ENCODE assay signal across 9 cellular contexts in genomic region chr16:68737730-68738590, GRCh38. TPM values are rescaled to one million over a fixed set of nuclear protein-coding genes. Genes with fewer than 3 reads are reported as not detected.
DNase-seq lines count a peak whose midpoint lies in the region; ATAC-seq, FAIRE-seq and TF ChIP-seq lines count a peak whose summit lies in the region.
"Had no signal": no experiment of that assay in that cellular context is flagged by ENCODE, and none has a peak within 500 bp of the region (broad histone marks: within the 10 kb centered on the region; RNA-seq: fewer than 3 reads in every experiment).

No MANE protein-coding gene starts in this region.

- H3K4me3 ChIP-seq in K562 (no peak overlapping the region), liver (ENCODE audit: low read depth in 1 of 3, low read length in 3 of 3) (peak overlapping the region; percentile 53 to 77 (median 66)), OCI-LY7 (ENCODE audit: low read depth, low read length, poor library complexity, severe bottlenecking) (no peak overlapping the region)

- H3K9ac ChIP-seq in K562 (ENCODE audit: insufficient read depth in 1 of 2, low read depth in 2 of 2, low read length in 2 of 2), result peak overlapping the region in 1 of 2 experiments; percentile 16; a peak in 1 of 4 replicates
- H3K9ac ChIP-seq in liver (ENCODE audit: low read depth in 1 of 2, low read length in 2 of 2), result peak overlapping the region; percentile 59 to 86

- POLR2A ChIA-PET in K562 (lab: Yijun Ruan, JAX) (no interaction called here), OCI-LY7 (lab: Charles Lee) (no interaction called here)

- intact Hi-C loops in Right ventricle myocardium superior (cut with DNase I), result no loop called here
- intact Hi-C loops in left ventricle myocardium superior (cut with micrococcal nuclease), result no loop called here
- intact Hi-C loops in K562 (cut with micrococcal nuclease), result no loop called here
- intact Hi-C loops in OCI-LY7 (cut with micrococcal nuclease; ENCODE audit: unreplicated experiment), result no loop called here

- H3K36me3 ChIP-seq in K562 (ENCODE audit: control insufficient read depth, insufficient read depth, low read length) (no peaks in the 10 kb centered on the region), liver (ENCODE audit: control insufficient read depth in 4 of 4, insufficient read depth in 3 of 4, low read depth in 1 of 4, low read length in 3 of 4) (no peaks in the 10 kb centered on the region), OCI-LY7 (ENCODE audit: insufficient read depth, low read length) (no peaks in the 10 kb centered on the region)

- H3K4me3 Mint-ChIP-seq in type B pancreatic cell, result peak overlapping the region; percentile 97

- H3K27ac Mint-ChIP-seq in type B pancreatic cell, result peak overlapping the region; percentile 97

- no peak for TF ChIP-seq CTCF in K562 (IDR thresholded peaks at IDR 0.05 in 2 of 3, conservative IDR thresholded peaks at IDR 0.05 in 1 of 3; ENCODE audit: insufficient read depth in 2 of 3, low read depth in 1 of 3, low read length in 3 of 3)
- TF ChIP-seq CTCF in liver (IDR thresholded peaks at IDR 0.05; ENCODE audit: low read depth, low read length, missing input control), result no peak
- TF ChIP-seq CTCF in type B pancreatic cell (conservative IDR thresholded peaks at IDR 0.05), result no peak
- no peak for TF ChIP-seq CTCF in OCI-LY7 (conservative IDR thresholded peaks at IDR 0.05; ENCODE audit: low read length)

- H3K4me1 ChIP-seq in K562 (replicated peaks in 1 of 2; ENCODE audit: control insufficient read depth in 2 of 2, insufficient read depth in 2 of 2, low read length in 2 of 2), result peaks cover 33 to 37% of the 10 kb centered on the region in 2 experiments
- H3K4me1 ChIP-seq in liver (ENCODE audit: control insufficient read depth in 4 of 4, insufficient read depth in 4 of 4, low read length in 3 of 4), result peaks cover 17 to 38% (median 28%) of the 10 kb centered on the region in 4 donors
- H3K4me1 ChIP-seq in OCI-LY7 (ENCODE audit: insufficient read depth, low read length, poor library complexity, severe bottlenecking), result peaks cover 34% of the 10 kb centered on the region

- H3K9me3 ChIP-seq in K562 (replicated peaks; ENCODE audit: control insufficient read depth, insufficient read depth, low read depth, low read length) (no peaks in the 10 kb centered on the region), liver (ENCODE audit: control insufficient read depth in 4 of 4, low read length in 3 of 4) (no peaks in the 10 kb centered on the region), OCI-LY7 (ENCODE audit: low read length) (no peaks in the 10 kb centered on the region)

- BruUV-seq in K562 (replicated peaks; lab: Mats Ljungman, UMichigan) (no TSS peak), OCI-LY7 (replicated peaks; lab: Mats Ljungman, UMichigan) (no TSS peak)

- no peaks in the 10 kb centered on the region for H3K27me3 ChIP-seq in K562 (ENCODE audit: control insufficient read depth in 2 of 2, insufficient read depth in 2 of 2, low read length in 2 of 2)
- H3K27me3 ChIP-seq in liver (ENCODE audit: control insufficient read depth in 4 of 4, insufficient read depth in 4 of 4, low read length in 3 of 4), result no peaks in the 10 kb centered on the region

- peaks cover 6% of the 10 kb centered on the region for H3K36me3 Mint-ChIP-seq in type B pancreatic cell

- DNase-seq in Right ventricle myocardium superior, result no peak
- DNase-seq in left ventricle myocardium superior, result no peak
- DNase-seq in K562 (ENCODE audit: extremely low read depth in 1 of 4, low spot score in 3 of 4), result no peak
- DNase-seq in type B pancreatic cell (ENCODE audit: extremely low spot score, unreplicated experiment), result no peak
- DNase-seq in kidney glomerular epithelial cell (lab: John Stamatoyannopoulos, UW), result no peak
- no peak for DNase-seq in NCI-H187 treated with DMSO at 0.1 percent for 48 hours (lab: John Stamatoyannopoulos, UW)
- DNase-seq in OCI-LY7 (ENCODE audit: low spot score), result no peak

- FAIRE-seq in K562 (lab: Jason Lieb, UNC), result no peak
- FAIRE-seq: G401.6 had no signal

- CTCF ChIA-PET in K562 (lab: Yijun Ruan, JAX; ENCODE audit: low intra/inter-chr PET ratio), result no interaction called here
- CTCF ChIA-PET in OCI-LY7 (lab: Charles Lee; ENCODE audit: unreplicated experiment), result no interaction called here

- H3K9me2 ChIP-seq in OCI-LY7 (ENCODE audit: insufficient read depth, low read length), result no peaks in the 10 kb centered on the region

- peaks cover 28% of the 10 kb centered on the region for H3K27me3 Mint-ChIP-seq in type B pancreatic cell

- in situ Hi-C loops in K562 (cut with MboI), result no loop called here

- no peaks in the 10 kb centered on the region for H3K79me2 ChIP-seq in K562 (ENCODE audit: control insufficient read depth, insufficient read depth, low read length)
- no peaks in the 10 kb centered on the region for H3K79me2 ChIP-seq in OCI-LY7 (ENCODE audit: insufficient read depth, low read depth, low read length)

- H3K9me3 Mint-ChIP-seq in type B pancreatic cell, result no peaks in the 10 kb centered on the region

- no peak for TF ChIP-seq POLR2A in K562 (conservative IDR thresholded peaks at IDR 0.05)

- H2AFZ ChIP-seq in K562 (ENCODE audit: low read depth, low read length), result no peak overlapping the region
- no peak overlapping the region for H2AFZ ChIP-seq in OCI-LY7 (ENCODE audit: low read length)

- TF ChIP-seq EP300 in K562 (IDR thresholded peaks at IDR 0.05; ENCODE audit: low read length), result no peak

- H3K4me2 ChIP-seq in K562 (ENCODE audit: insufficient read depth, low read length) (no peak overlapping the region), OCI-LY7 (ENCODE audit: low read length) (no peak overlapping the region)

- H3K4me1 Mint-ChIP-seq in type B pancreatic cell (ENCODE audit: unreplicated experiment), result peaks cover 27% of the 10 kb centered on the region

- H3K9me1 ChIP-seq in K562 (ENCODE audit: control insufficient read depth, insufficient read depth, low read length), result no peaks in the 10 kb centered on the region

- ATAC-seq in Right ventricle myocardium superior (ENCODE audit: poor library complexity), result peak; percentile 39
- no peak for ATAC-seq in left ventricle myocardium superior
- no peak for ATAC-seq in K562

- no peaks in the 10 kb centered on the region for H4K20me1 ChIP-seq in K562 (replicated peaks; ENCODE audit: control insufficient read depth, insufficient read depth, low read length)
- no peaks in the 10 kb centered on the region for H4K20me1 ChIP-seq in OCI-LY7 (ENCODE audit: insufficient read depth, low read length)

- TF ChIP-seq RAD21 in K562 (CRISPR knock-in tag; conservative IDR thresholded peaks at IDR 0.05 in 1 of 2, IDR thresholded peaks at IDR 0.05 in 1 of 2), result no peak
- TF ChIP-seq RAD21 in liver (IDR thresholded peaks at IDR 0.05), result peak; percentile 54 to 66

- no peak overlapping the region for H3K27ac ChIP-seq in K562 (ENCODE audit: extremely low read depth, low read depth, low read length)
- H3K27ac ChIP-seq in liver (ENCODE audit: low read depth in 1 of 2, low read length in 2 of 2), result peak overlapping the region; percentile 88 to 91
- no peak overlapping the region for H3K27ac ChIP-seq in OCI-LY7 (ENCODE audit: low read depth, low read length, poor library complexity, severe bottlenecking)

- 81% methylated on average over 20 of the region's 58 CpGs for WGBS in K562 (ENCODE audit: insufficient coverage, low coverage, missing lambda C conversion rate)
- WGBS in liver, result 8% methylated on average over 58 of the region's 58 CpGs

TF ChIP-seq in K562, 482 proteins besides CTCF, POLR2A, EP300 and RAD21 (continues in another document):
- no peak for TF ChIP-seq PRMT5 (CRISPR knock-in tag; IDR thresholded peaks at IDR 0.05)

RNA-seq across cellular contexts. Expression of gene CDH1, which starts 0.9 kb away (rescaled TPM):
- total RNA-seq in Right ventricle myocardium superior (not detected), left ventricle myocardium superior (not detected), K562 (2014; rRNA removed) (not detected in 2 replicates), K562 (2014; rRNA removed; fragmentation: Illumina TruSeq; extraction: Trizol) (not detected in 2 replicates), K562 (2015; rRNA removed; fragmentation: Illumina TruSeq; extraction: Trizol) (0.60 TPM in 1 of 2 replicates, not detected in the other), K562 (2021) (0.69 and 0.76 TPM in 2 replicates), liver (10 to 100 TPM; 63.3 to 69.3 TPM), type B pancreatic cell (ENCODE audit: low replicate concordance) (190 and 544 TPM in 2 replicates), OCI-LY7 (2022) (not detected in 2 replicates)
- not detected in 2 replicates for total RNA-seq in K562 (2011; cell fraction: chromatin; rRNA removed; ENCODE audit: low replicate concordance)
- not detected in 2 replicates for total RNA-seq in K562 (2011; cell fraction: nucleolus; rRNA removed)
- total RNA-seq in K562 (2011; cell fraction: nucleoplasm; rRNA removed), result not detected in 2 replicates
- polyA plus RNA-seq in K562 (2011; rRNA removed) (not detected in 2 replicates), K562 (2014; fragmentation: Illumina TruSeq; extraction: Trizol) (not detected in 2 replicates), K562 (2014; fragmentation: Nextera tagmentation; extraction: Ambion mirVana) (under 1 TPM in 1 of 2 experiments, not detected in 1; 0.01 TPM), K562 (2014; rRNA removed) (not detected in 2 replicates), liver (10 to 100 TPM; 21.8 to 37.2 TPM)
- polyA plus RNA-seq in K562 (2011; cell fraction: cytosol; rRNA removed), result 0.07 TPM in 1 of 2 replicates, not detected in the other
- polyA plus RNA-seq in K562 (2011; cell fraction: nucleus; rRNA removed), result 0.04 TPM in 1 of 2 replicates, not detected in the other
- 0.10 and 0.11 TPM in 2 replicates for polyA plus RNA-seq in K562 (2012)
- not detected in 2 replicates for polyA minus RNA-seq in K562 (2011; rRNA and poly(A)+ RNA removed)
- not detected in 2 replicates for polyA minus RNA-seq in K562 (2011; cell fraction: cytosol; rRNA and poly(A)+ RNA removed)
- not detected in 2 replicates for polyA minus RNA-seq in K562 (2011; cell fraction: nucleus; rRNA and poly(A)+ RNA removed)
- total RNA-seq in OCI-LY7 (2014; rRNA removed; shearing (Covaris generic)), result not detected in 2 replicates

Comparison
In these comparisons a context has a peak if more than half of its experiments do, and no peak if none do; other contexts are left out.
1. H3K27ac ChIP-seq: peak in liver (2 of 2); none in K562 (single experiment) and OCI-LY7 (single experiment).
2. H3K4me3 ChIP-seq: peak in liver (3 of 3); none in K562 (single experiment) and OCI-LY7 (single experiment).
3. RNA of gene CDH1, which starts 0.9 kb away (total RNA-seq): 190 to 544 TPM in type B pancreatic cell and 63.3 to 69.3 TPM in liver; not detected in OCI-LY7, 0.60 to 0.76 TPM in K562, not detected in Right ventricle myocardium superior (single experiment) and not detected in left ventricle myocardium superior (single experiment); every median in the first group is over 10 times any median in the second.